In the genomic region with DNA sequence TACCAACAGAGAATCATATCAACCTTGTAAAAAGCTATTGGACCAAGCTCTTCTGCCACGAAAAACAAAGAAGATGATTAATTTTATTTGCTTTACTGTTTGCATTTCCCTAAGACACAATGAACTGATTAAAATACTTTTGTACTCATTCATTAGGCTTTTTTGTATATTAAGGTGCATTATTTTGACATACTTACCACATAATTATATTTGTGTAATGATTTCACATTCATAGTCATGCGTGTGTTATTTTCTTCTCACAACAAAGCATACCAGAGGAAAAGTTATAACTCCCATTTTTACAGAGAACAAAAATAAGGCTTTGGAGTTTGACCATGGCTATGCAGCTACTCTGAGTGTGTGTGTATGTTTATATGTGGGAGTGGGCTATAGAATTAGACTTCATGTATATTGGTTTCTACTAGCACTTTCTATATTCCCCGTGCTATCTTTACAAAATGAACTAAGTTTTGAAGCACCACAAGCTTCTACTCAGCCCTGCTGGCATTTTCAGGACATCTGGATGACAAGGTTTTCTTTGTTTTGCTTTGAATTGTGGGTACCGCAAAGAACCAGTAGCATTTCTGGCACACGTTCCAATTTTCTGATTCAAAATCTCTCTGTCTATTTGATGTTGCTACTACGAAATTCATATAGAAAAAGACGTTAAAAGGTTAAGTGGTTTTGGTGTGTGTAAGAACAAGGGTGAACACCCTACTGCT, we compare ENCODE assay signal across 23 cellular contexts. TPM values are rescaled to one million over a fixed set of nuclear protein-coding genes. Genes with fewer than 3 reads are reported as not detected.
DNase-seq lines count a peak whose midpoint lies in the region; ATAC-seq and TF ChIP-seq lines count a peak whose summit lies in the region.
"Had no signal": no experiment of that assay in that cellular context is flagged by ENCODE, and none has a peak within 500 bp of the region (broad histone marks: within the 10 kb centered on the region; RNA-seq: fewer than 3 reads in every experiment).

No MANE protein-coding gene starts in this region.

- H3K27me3 ChIP-seq in BJ (ENCODE audit: control insufficient read depth, insufficient read depth, low read length) (no peaks in the 10 kb centered on the region), SK-N-SH (ENCODE audit: insufficient read depth) (no peaks in the 10 kb centered on the region), aorta (ENCODE audit: control insufficient read depth in 1 of 2, insufficient read depth in 2 of 2, low read length in 1 of 2) (peaks cover 1 to 2% of the 10 kb centered on the region in 2 donors)
- H3K27me3 ChIP-seq: colonic mucosa had no signal

- DNase-seq in BJ (ENCODE audit: low read depth) (peak; percentile 39), HS-5 (ENCODE audit: low read depth) (peak; percentile 76), SK-N-SH (no peak), foreskin fibroblast (peak; percentile 69 to 85), Right ventricle myocardium superior (no peak), aorta (no peak), hepatic stellate cell (ENCODE audit: low spot score) (no peak)
- DNase-seq: activated B cell treated with CpG ODN at 0.5 μM for 24 hours; activated CD8-positive, alpha-beta T cell treated with anti-CD3 and anti-CD28 coated beads, Interleukin-2, amount 10 ng/mL, durations not matched to agents 7 days and 5 days; activated T-cell treated with anti-CD3 and anti-CD28 coated beads, Interleukin-2, amount 50 U/mL, for 24 hours; Caco-2; colonic mucosa; GDM1; kidney glomerular epithelial cell; mesendoderm; naive thymus-derived CD8-positive, alpha-beta T cell; NCI-H1105; NCI-H524; pancreas; SIG-M5; stimulated activated naive B cell treated with anti-CD40 and anti-IgM and Interleukin-4, amounts not matched to agents 10 μg/mL and 1 μg/mL and 100 μg/mL, for 72 hours; T-helper 17 cell had no signal

- POLR2A ChIA-PET in BJ (lab: Charles Lee), result interaction anchor here (0.6 kb wide), 1 partner anchor 11 kb away, joined by 4 read pairs; a partner anchor contains a TSS
- POLR2A ChIA-PET in SK-N-SH (lab: Yijun Ruan, JAX), result no interaction called here

- H4K20me1 ChIP-seq in SK-N-SH (ENCODE audit: insufficient read depth), result no peaks in the 10 kb centered on the region

- H3K4me3 ChIP-seq in BJ (ENCODE audit: low read depth, low read length) (no peak overlapping the region), SK-N-SH (ENCODE audit: low read depth in 2 of 2, low read length in 1 of 2) (no peak overlapping the region), foreskin fibroblast (ENCODE audit: low read depth in 1 of 2, low read length in 2 of 2) (peak overlapping the region in 1 of 2 donors; percentile 8), aorta (ENCODE audit: low read length in 2 of 2) (no peak overlapping the region)
- H3K4me3 ChIP-seq: colonic mucosa, pancreas had no signal

- intact Hi-C loops in Right ventricle myocardium superior (cut with DNase I) (no loop called here), aorta (cut with DNase I) (no loop called here)

- H2AFZ ChIP-seq in SK-N-SH (ENCODE audit: low read depth), result no peak overlapping the region

- H3K9me3 ChIP-seq in SK-N-SH (no peaks in the 10 kb centered on the region), aorta (ENCODE audit: control insufficient read depth, low read length) (peaks cover 1% of the 10 kb centered on the region)
- H3K9me3 ChIP-seq: Caco-2, colonic mucosa, pancreas had no signal

- H3K36me3 ChIP-seq in BJ (ENCODE audit: control insufficient read depth, insufficient read depth, low read length), result no peaks in the 10 kb centered on the region
- H3K36me3 ChIP-seq in SK-N-SH (replicated peaks in 1 of 2; ENCODE audit: control insufficient read depth in 1 of 2, insufficient read depth in 2 of 2, low read length in 1 of 2), result no peaks in the 10 kb centered on the region
- no peaks in the 10 kb centered on the region for H3K36me3 ChIP-seq in aorta (ENCODE audit: control insufficient read depth in 1 of 2, insufficient read depth in 2 of 2, low read length in 1 of 2)
- H3K36me3 ChIP-seq: colonic mucosa, pancreas had no signal

- H3K4me2 ChIP-seq in SK-N-SH, result peak overlapping the region; percentile 17

- ATAC-seq in Right ventricle myocardium superior (ENCODE audit: poor library complexity), result no peak
- no peak for ATAC-seq in aorta (ENCODE audit: low FRiP score)
- no peak for ATAC-seq in HG03159 (IDR thresholded peaks at IDR 0.05; ENCODE audit: unreplicated experiment)
- ATAC-seq: activated CD8-positive, alpha-beta T cell treated with anti-CD3 and anti-CD28 coated beads, Interleukin-2, amount 10 ng/mL, durations not matched to agents 7 days and 5 days; naive thymus-derived CD8-positive, alpha-beta T cell; pancreas; stimulated activated naive B cell treated with anti-CD40 and anti-IgM and Interleukin-4, amounts not matched to agents 10 μg/mL and 1 μg/mL and 100 μg/mL, for 72 hours; T-helper 17 cell had no signal

- peak overlapping the region; percentile 8; the same call in 1 of the 2 replicates for H3K9ac ChIP-seq in SK-N-SH

- H3K4me1 ChIP-seq in SK-N-SH (ENCODE audit: control insufficient read depth in 1 of 2, insufficient read depth in 2 of 2, low read depth in 1 of 2, low read length in 1 of 2), result peaks cover 0 to 4% of the 10 kb centered on the region in 2 experiments; a peak in 1 of 4 replicates
- H3K4me1 ChIP-seq in aorta (ENCODE audit: control insufficient read depth in 1 of 2, insufficient read depth in 2 of 2, low read length in 2 of 2), result no peaks in the 10 kb centered on the region
- H3K4me1 ChIP-seq: Caco-2, colonic mucosa, pancreas had no signal

- TF ChIP-seq RAD21 in SK-N-SH (IDR thresholded peaks at IDR 0.05; ENCODE audit: low read length), result no peak

- TF ChIP-seq CTCF in BJ (IDR thresholded peaks at IDR 0.05; ENCODE audit: insufficient read depth, low read depth, low read length) (no peak), SK-N-SH (IDR thresholded peaks at IDR 0.05) (no peak), foreskin fibroblast (IDR thresholded peaks at IDR 0.05; ENCODE audit: low read depth, low read length) (no peak)

- H3K27ac ChIP-seq in SK-N-SH (ENCODE audit: low read depth in 2 of 2, low read length in 1 of 2) (peak overlapping the region in 1 of 2 experiments; percentile 65; a peak in 2 of 4 replicates), aorta (ENCODE audit: low read depth in 1 of 2, low read length in 2 of 2) (no peak overlapping the region)
- H3K27ac ChIP-seq: colonic mucosa, pancreas had no signal

- H3F3A ChIP-seq in SK-N-SH (replicated peaks; ENCODE audit: insufficient read depth), result peaks cover 13% of the 10 kb centered on the region

- 42% methylated on average over 7 of the region's 7 CpGs for WGBS in SK-N-SH (ENCODE audit: low lambda C conversion rate)
- WGBS in aorta, 2 donors, result 53 to 59% methylated on average over 7 of the region's 7 CpGs

- CTCF ChIA-PET in BJ (lab: Yijun Ruan, JAX) (interaction anchor here (1.0 to 1.9 kb wide), 4 partner anchors 10 to 35 kb away, joined by 3 to 6 read pairs (median 4); a partner anchor contains a TSS), SK-N-SH (lab: Yijun Ruan, JAX) (interaction anchor here (0.6 to 3.6 kb wide), 3 partner anchors 11 to 15 kb away, joined by 3 to 11 read pairs (median 3); a partner anchor contains a TSS)

- no peaks in the 10 kb centered on the region for H3K79me2 ChIP-seq in SK-N-SH (ENCODE audit: insufficient read depth)

- TF ChIP-seq EP300 in SK-N-SH (IDR thresholded peaks at IDR 0.05; ENCODE audit: borderline replicate concordance in 1 of 2, low read depth in 1 of 2, low read length in 1 of 2), result 0 out of 4 replicates have a peak, but pooled peaks of 1 of the 2 experiments have one; percentile 18

- no peaks in the 10 kb centered on the region for H3K9me2 ChIP-seq in SK-N-SH

TF ChIP-seq in SK-N-SH, 30 proteins besides CTCF, POLR2A, EP300 and RAD21 (continues in another document):
- TF ChIP-seq, protein P1, sequence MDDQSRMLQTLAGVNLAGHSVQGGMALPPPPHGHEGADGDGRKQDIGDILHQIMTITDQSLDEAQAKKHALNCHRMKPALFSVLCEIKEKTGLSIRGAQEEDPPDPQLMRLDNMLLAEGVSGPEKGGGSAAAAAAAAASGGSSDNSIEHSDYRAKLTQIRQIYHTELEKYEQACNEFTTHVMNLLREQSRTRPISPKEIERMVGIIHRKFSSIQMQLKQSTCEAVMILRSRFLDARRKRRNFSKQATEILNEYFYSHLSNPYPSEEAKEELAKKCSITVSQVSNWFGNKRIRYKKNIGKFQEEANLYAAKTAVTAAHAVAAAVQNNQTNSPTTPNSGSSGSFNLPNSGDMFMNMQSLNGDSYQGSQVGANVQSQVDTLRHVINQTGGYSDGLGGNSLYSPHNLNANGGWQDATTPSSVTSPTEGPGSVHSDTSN (IDR thresholded peaks at IDR 0.05), result peak; percentile 16; the same call in 1 of the 2 replicates
- no peak for TF ChIP-seq JUND (IDR thresholded peaks at IDR 0.05)
- no peak for TF ChIP-seq GATA2 (CRISPR knock-in tag; IDR thresholded peaks at IDR 0.05)

RNA-seq across cellular contexts. Expression of a gene that starts 10.9 kb away (rescaled TPM):
- polyA plus RNA-seq in BJ (2011; rRNA removed) (31.1 and 43.7 TPM in 2 replicates), SK-N-SH (2012; rRNA removed) (17.7 and 22.8 TPM in 2 replicates), aorta (not detected)
- 88.9 and 128 TPM in 2 replicates for polyA minus RNA-seq in BJ (2011; rRNA and poly(A)+ RNA removed)
- 30.6 and 32.6 TPM in 2 replicates for polyA plus RNA-seq in SK-N-SH (2012; cell fraction: cytosol; rRNA removed)
- polyA plus RNA-seq in SK-N-SH (2012; cell fraction: nucleus; rRNA removed), result 15.2 and 20.5 TPM in 2 replicates
- total RNA-seq in Right ventricle myocardium superior (0.91 TPM), aorta (under 1 TPM in 1 of 2 donors, not detected in 1; 0.15 TPM)
- total RNA-seq: activated B cell treated with CpG ODN at 0.5 μM for 24 hours; activated CD8-positive, alpha-beta T cell treated with anti-CD3 and anti-CD28 coated beads, Interleukin-2, amount 10 ng/mL, durations not matched to agents 7 days and 5 days; Caco-2; naive thymus-derived CD8-positive, alpha-beta T cell; pancreas had no signal
- polyA plus RNA-seq: naive thymus-derived CD8-positive, alpha-beta T cell; pancreas had no signal

RNA-seq across cellular contexts. Expression of a gene that starts 58.2 kb away (rescaled TPM):
- polyA plus RNA-seq in BJ (2011; rRNA removed), result 2.6 and 2.7 TPM in 2 replicates
- 2.2 and 4.1 TPM in 2 replicates for polyA minus RNA-seq in BJ (2011; rRNA and poly(A)+ RNA removed)
- polyA plus RNA-seq in SK-N-SH (2012; rRNA removed), result 3.5 and 3.7 TPM in 2 replicates
- polyA plus RNA-seq in SK-N-SH (2012; cell fraction: cytosol; rRNA removed), result 2.3 and 2.6 TPM in 2 replicates
- 10.2 and 11.7 TPM in 2 replicates for polyA plus RNA-seq in SK-N-SH (2012; cell fraction: nucleus; rRNA removed)
- total RNA-seq in Right ventricle myocardium superior, result 0.73 TPM
- 1 to 10 TPM; 3.6 to 4.8 TPM for total RNA-seq in aorta
- 1 to 10 TPM in 1 of 2 donors, under 1 TPM in 1; 0.31 to 1.0 TPM for polyA plus RNA-seq in aorta
- total RNA-seq: Caco-2 had no signal

Comparison
In these comparisons a context has a peak if more than half of its experiments do, and no peak if none do; other contexts are left out.
1. DNase-seq: peak in BJ (single experiment), HS-5 (single experiment) and foreskin fibroblast (2 of 2); none in SK-N-SH (single experiment), Right ventricle myocardium superior (single experiment), aorta (0 of 2) and hepatic stellate cell (single experiment).
2. RNA of a gene that starts 10.9 kb away (polyA plus RNA-seq): 31.1 to 43.7 TPM in BJ and 15.2 to 32.6 TPM in SK-N-SH; not detected in aorta; every median in the first group is over 10 times any median in the second.